Comparison of ENCODE assay signal across 7 cellular contexts in genomic region chr2:167787562-167787961, GRCh38.
"Had no signal": no experiment of that assay in that cellular context is flagged by ENCODE, and none has a peak within 500 bp of the region (broad histone marks: within the 10 kb centered on the region; RNA-seq: fewer than 3 reads in every experiment).

No MANE protein-coding gene starts in this region.

- H3K4me1 Mint-ChIP-seq: IgD-negative memory B cell had no signal

- H3K4me3 ChIP-seq: GM23248, HAP-1 had no signal

- H3K9me3 ChIP-seq: HAP-1 had no signal

- H3K4me1 ChIP-seq: HAP-1 had no signal

- H3K36me3 ChIP-seq: HAP-1 had no signal

- H3K4me3 Mint-ChIP-seq: HFFc6, IgD-negative memory B cell had no signal

- ATAC-seq: HCT116 had no signal

- H3K27ac Mint-ChIP-seq: HFFc6, IgD-negative memory B cell had no signal

- DNase-seq: GM23248, GOT3, H7, HFFc6 had no signal

- H3K36me3 Mint-ChIP-seq: IgD-negative memory B cell had no signal

- H3K9me3 Mint-ChIP-seq: IgD-negative memory B cell had no signal

- H3K27ac ChIP-seq: GM23248 had no signal
